ENCODE assay signal across 19 cellular contexts in the genomic region with DNA sequence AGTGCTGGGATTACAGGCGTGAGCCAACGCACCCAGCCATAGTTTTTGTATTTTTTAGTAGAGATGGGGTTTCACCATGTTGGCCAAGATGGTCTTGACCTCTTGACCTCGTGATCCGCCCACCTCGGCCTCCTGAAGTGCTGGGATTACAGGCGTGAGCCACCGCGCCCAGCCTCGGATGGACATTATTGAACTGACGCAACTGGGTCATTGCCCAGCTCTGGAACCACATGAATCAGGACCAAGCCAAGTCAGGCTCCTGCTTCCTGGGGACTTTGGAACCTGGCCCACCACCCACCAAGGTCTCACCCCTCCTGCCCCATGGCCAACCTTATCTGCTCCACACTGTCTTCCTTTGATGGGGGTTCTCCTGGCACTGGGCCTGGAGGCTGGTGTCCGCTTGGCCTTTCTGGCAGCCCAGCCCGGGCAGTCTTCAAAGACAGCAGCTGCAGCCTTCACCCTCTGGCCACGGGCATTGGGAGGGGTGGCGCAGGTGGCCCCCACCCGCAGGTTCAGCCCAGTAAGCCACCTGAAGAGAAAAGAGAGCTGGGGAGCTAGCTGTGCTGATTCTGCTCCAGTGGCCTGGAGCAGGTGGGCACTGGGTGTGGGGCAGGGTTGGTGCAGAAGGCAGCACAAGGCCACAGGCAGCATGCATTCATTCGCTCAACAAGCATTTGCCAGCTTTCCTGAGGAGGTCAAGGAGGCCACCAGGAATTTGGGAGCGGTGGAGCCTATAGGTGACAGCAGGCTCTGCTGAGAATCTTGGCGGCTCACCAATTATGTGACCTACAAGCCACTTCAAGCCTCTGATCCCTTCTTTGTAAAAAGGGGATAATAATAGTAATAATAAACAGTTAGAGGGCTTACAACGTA. TPM values are rescaled to one million over a fixed set of nuclear protein-coding genes. Genes with fewer than 3 reads are reported as not detected.
"Had no signal": no experiment of that assay in that cellular context is flagged by ENCODE, and none has a peak within 500 bp of the region (broad histone marks: within the 10 kb centered on the region; RNA-seq: fewer than 3 reads in every experiment).

No MANE protein-coding gene starts in this region.

- H3K27me3 Mint-ChIP-seq: activated CD8-positive, alpha-beta T cell treated with anti-CD3 and anti-CD28 coated beads for 36 hours had no signal

- H3K9me3 Mint-ChIP-seq: activated CD8-positive, alpha-beta T cell treated with anti-CD3 and anti-CD28 coated beads for 36 hours; activated T-cell treated with anti-CD3 and anti-CD28 coated beads, Interleukin-2, amount 50 U/mL, for 72 hours; naive thymus-derived CD4-positive, alpha-beta T cell had no signal

- DNase-seq: activated CD4-positive, alpha-beta T cell treated with anti-CD3 and anti-CD28 coated beads for 4 hours; activated CD8-positive, alpha-beta memory T cell treated with anti-CD3 and anti-CD28 coated beads, Interleukin-2, amount 50 U/mL, for 4 hours; activated CD8-positive, alpha-beta T cell treated with anti-CD3 and anti-CD28 coated beads for 36 hours; activated T-cell treated with anti-CD3 and anti-CD28 coated beads, Interleukin-2, amount 50 U/mL, for 72 hours; colonic mucosa; effector CD8-positive, alpha-beta T cell; gastrocnemius medialis; heart right ventricle; mammary epithelial cell; naive thymus-derived CD4-positive, alpha-beta T cell; stimulated activated CD4-positive, alpha-beta T cell treated with anti-CD3 and anti-CD28 coated beads, Interleukin-12 subunit alpha, Interleukin-12 subunit beta, amount 100 ng/mL, for 4 hours; stimulated activated naive CD8-positive, alpha-beta T cell treated with anti-CD3 and anti-CD28 coated beads, Interleukin-15, Interleukin-2, amounts not matched to agents 100 U/mL and 50 U/mL, for 24 hours; SW 1271; T-helper 9 cell had no signal

- H3K4me3 Mint-ChIP-seq: activated CD8-positive, alpha-beta T cell treated with anti-CD3 and anti-CD28 coated beads for 36 hours; activated T-cell treated with anti-CD3 and anti-CD28 coated beads, Interleukin-2, amount 50 U/mL, for 72 hours had no signal

- ATAC-seq: activated CD8-positive, alpha-beta T cell treated with anti-CD3 and anti-CD28 coated beads for 36 hours; activated T-cell treated with anti-CD3 and anti-CD28 coated beads, Interleukin-2, amount 50 U/mL, for 72 hours; gastrocnemius medialis; naive thymus-derived CD4-positive, alpha-beta T cell; stimulated activated naive CD8-positive, alpha-beta T cell treated with anti-CD3 and anti-CD28 coated beads, Interleukin-15, Interleukin-2, amounts not matched to agents 100 U/mL and 50 U/mL, for 24 hours had no signal

- H3K4me3 ChIP-seq: ascending aorta, colonic mucosa, gastrocnemius medialis, heart right ventricle, prostate gland, thoracic aorta had no signal

- H3K27me3 ChIP-seq: ascending aorta, colonic mucosa, gastrocnemius medialis, heart right ventricle had no signal

- H3K27ac ChIP-seq: ascending aorta, colonic mucosa, gastrocnemius medialis, neutrophil, prostate gland, thoracic aorta, WERI-Rb-1 had no signal

- H3K27ac Mint-ChIP-seq: activated CD8-positive, alpha-beta T cell treated with anti-CD3 and anti-CD28 coated beads for 36 hours; activated T-cell treated with anti-CD3 and anti-CD28 coated beads, Interleukin-2, amount 50 U/mL, for 72 hours had no signal

- H3K9me3 ChIP-seq: ascending aorta, colonic mucosa, gastrocnemius medialis, heart right ventricle, neutrophil, prostate gland, thoracic aorta had no signal

RNA-seq across cellular contexts. Expression of gene CHADL, which starts 5.7 kb away (rescaled TPM):
- total RNA-seq: ascending aorta had no signal
